8 cellular contexts compared by ENCODE assay signal in the genomic region with DNA sequence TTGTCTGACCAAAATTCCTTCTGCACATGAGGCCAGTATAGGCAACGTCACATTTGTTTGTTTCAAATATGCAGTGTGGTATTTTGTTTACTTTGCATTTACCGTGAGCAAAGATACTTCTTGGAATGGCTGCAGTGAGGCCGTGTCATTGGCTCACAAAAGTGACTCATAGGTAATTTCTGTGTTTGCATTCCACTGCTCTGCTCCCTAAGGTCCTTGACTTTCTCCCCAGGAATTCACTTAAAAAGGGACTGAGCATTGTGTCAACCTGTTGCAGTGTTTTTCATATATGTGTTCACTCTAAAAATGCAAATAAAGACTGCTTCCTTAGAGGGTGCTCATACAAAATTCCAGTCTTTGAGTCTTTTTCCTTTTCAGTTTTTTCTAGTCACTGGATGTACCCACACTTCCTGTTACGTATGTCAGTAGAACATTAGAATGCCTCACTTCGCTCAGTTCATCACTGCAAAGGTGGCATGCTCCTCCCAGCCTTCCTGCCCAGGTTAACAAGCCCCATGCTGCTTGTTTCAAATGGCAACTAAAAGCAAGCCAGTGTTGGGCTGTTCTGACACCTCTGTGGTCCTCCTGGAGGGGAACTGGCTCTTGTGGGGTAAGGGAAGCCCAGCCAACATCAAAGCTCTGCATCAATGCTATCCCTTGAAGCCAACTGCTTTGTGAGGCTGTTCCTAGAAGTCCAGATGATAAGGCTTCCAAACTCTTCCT. TPM values are rescaled to one million over a fixed set of nuclear protein-coding genes. Genes with fewer than 3 reads are reported as not detected.
DNase-seq lines count a peak whose midpoint lies in the region; ATAC-seq and TF ChIP-seq lines count a peak whose summit lies in the region.

No MANE protein-coding gene starts in this region.

- H3K9me3 ChIP-seq in RWPE2 (ENCODE audit: severe bottlenecking): no peaks in the 10 kb centered on the region
- no peaks in the 10 kb centered on the region for H3K9me3 ChIP-seq in mucosa of descending colon

- no peak for TF ChIP-seq CTCF in RWPE2 (IDR thresholded peaks at IDR 0.05; ENCODE audit: poor library complexity, severe bottlenecking)
- TF ChIP-seq CTCF in cardiac fibroblast (IDR thresholded peaks at IDR 0.05; ENCODE audit: low read depth, low read length): no peak
- TF ChIP-seq CTCF in mucosa of descending colon (IDR thresholded peaks at IDR 0.05): no peak
- no peak for TF ChIP-seq CTCF in lower leg skin (IDR thresholded peaks at IDR 0.05)

- H3K4me3 ChIP-seq in RWPE2 (ENCODE audit: severe bottlenecking) (no peak overlapping the region), cardiac fibroblast (replicated peaks in 1 of 2; ENCODE audit: low read depth in 2 of 2, low read length in 2 of 2) (no peak overlapping the region), mucosa of descending colon (no peak overlapping the region), lower leg skin (ENCODE audit: low read depth, poor library complexity, severe bottlenecking) (no peak overlapping the region)

- 53% methylated on average over 5 of the region's 5 CpGs for WGBS in lower leg skin, 2 donors

- peaks cover 20% of the 10 kb centered on the region for H3K4me1 ChIP-seq in RWPE2 (ENCODE audit: insufficient read depth, poor library complexity, severe bottlenecking)
- peaks cover 17% of the 10 kb centered on the region for H3K4me1 ChIP-seq in mucosa of descending colon (ENCODE audit: low read depth)

- intact Hi-C loops in mucosa of descending colon (cut with DNase I, micrococcal nuclease) (no loop called here), lower leg skin (cut with DNase I; ENCODE audit: low total_unique reads) (no loop called here)

- no peaks in the 10 kb centered on the region for H3K27me3 ChIP-seq in RWPE2 (ENCODE audit: insufficient read depth, poor library complexity, severe bottlenecking)

- H3K27ac ChIP-seq in RWPE2 (ENCODE audit: poor library complexity, severe bottlenecking): peak overlapping the region; percentile 95

- peak; percentile 94 for ATAC-seq in RWPE2 (ENCODE audit: low read depth)
- ATAC-seq in mucosa of descending colon: peak; percentile 94
- ATAC-seq in HG03045 (IDR thresholded peaks at IDR 0.05; ENCODE audit: unreplicated experiment): no peak

- TF ChIP-seq POLR2A in lower leg skin (IDR thresholded peaks at IDR 0.05): no peak

- H3K36me3 ChIP-seq in RWPE2 (ENCODE audit: low read depth) (peaks cover 31% of the 10 kb centered on the region), mucosa of descending colon (ENCODE audit: low read depth) (no peaks in the 10 kb centered on the region)

- DNase-seq in DMS153 (lab: John Stamatoyannopoulos, UW): peak; percentile 18
- no peak for DNase-seq in DMS153 treated with DMSO at 0.1 percent for 48 hours (lab: John Stamatoyannopoulos, UW; ENCODE audit: unreplicated experiment)
- DNase-seq in RWPE2 (ENCODE audit: low spot score): no peak
- peak; percentile 88 to 99 for DNase-seq in cardiac fibroblast (ENCODE audit: low read depth in 2 of 2)
- peak in 2 of 3 donors; percentile 52 to 55 for DNase-seq in mucosa of descending colon
- DNase-seq in NCI-H1694 treated with DMSO at 0.1 percent for 48 hours (lab: John Stamatoyannopoulos, UW): no peak
- no peak for DNase-seq in lower leg skin (ENCODE audit: low spot score in 2 of 2)

RNA-seq across cellular contexts. Expression of a gene that starts 9.1 kb away (rescaled TPM):
- total RNA-seq in mucosa of descending colon (10 to 100 TPM in 1 of 3 donors, 1 to 10 TPM in 2; 8.5 to 12.5 (median 8.8) TPM), lower leg skin (1 to 10 TPM; 4.2 to 10.0 (median 8.8) TPM)

RNA-seq across cellular contexts. Expression of a gene that starts 40.0 kb away (rescaled TPM):
- total RNA-seq in mucosa of descending colon (10 to 100 TPM; 56.0 to 75.2 (median 63.9) TPM), lower leg skin (100 to 1,000 TPM in 3 of 4 donors, 10 to 100 TPM in 1; 97.7 to 184 (median 143) TPM)

RNA-seq across cellular contexts. Expression of a gene that starts 43.1 kb away (rescaled TPM):
- total RNA-seq in mucosa of descending colon (10 to 100 TPM; 33.3 to 46.2 (median 39.6) TPM), lower leg skin (10 to 100 TPM; 25.2 to 31.8 (median 28.5) TPM)

Comparison
In these comparisons a context has a peak if more than half of its experiments do, and no peak if none do; other contexts are left out.
1. DNase-seq: peak in DMS153 (single experiment), cardiac fibroblast (2 of 2) and mucosa of descending colon (2 of 3); none in DMS153 treated with DMSO at 0.1 percent for 48 hours (single experiment), RWPE2 (single experiment), NCI-H1694 treated with DMSO at 0.1 percent for 48 hours (single experiment) and lower leg skin (0 of 2).